In the genomic region with DNA sequence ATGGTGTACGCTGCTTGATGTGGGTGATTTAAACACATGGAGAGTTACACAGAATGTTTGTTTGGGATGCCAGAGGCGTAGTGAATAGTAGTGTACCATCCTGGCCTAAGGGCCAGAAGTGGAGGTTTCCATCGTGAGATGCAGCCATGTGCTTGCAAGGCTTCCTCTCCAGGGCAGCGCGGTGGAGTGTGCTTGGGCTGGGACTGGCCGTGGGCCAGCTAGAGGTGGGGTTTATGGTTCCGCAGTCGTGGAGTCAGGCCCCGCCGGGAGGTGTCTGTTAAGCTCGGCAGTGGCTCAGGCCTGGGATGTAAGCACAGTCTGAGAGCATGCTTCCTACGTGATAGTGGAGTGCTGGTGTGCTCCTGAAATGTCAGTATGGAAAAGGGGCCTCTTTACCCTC, we compare ENCODE assay signal across 19 cellular contexts. TPM values are rescaled to one million over a fixed set of nuclear protein-coding genes. Genes with fewer than 3 reads are reported as not detected.
"Had no signal": no experiment of that assay in that cellular context is flagged by ENCODE, and none has a peak within 500 bp of the region (broad histone marks: within the 10 kb centered on the region; RNA-seq: fewer than 3 reads in every experiment).

No MANE protein-coding gene starts in this region.

- H3K4me1 Mint-ChIP-seq: activated B cell treated with CpG ODN at 0.5 μM for 24 hours; central memory CD8-positive, alpha-beta T cell had no signal

- H3K4me1 ChIP-seq: body of pancreas, lower lobe of right lung, tibial artery, uterus had no signal

- H3K27me3 ChIP-seq: body of pancreas, tibial artery, uterus had no signal

- H3K9me3 ChIP-seq: body of pancreas, lower lobe of right lung, tibial artery, uterus had no signal

- DNase-seq: activated B cell treated with CpG ODN at 0.5 μM for 24 hours; activated CD4-positive, alpha-beta T cell treated with anti-CD3 and anti-CD28 coated beads for 48 hours; activated CD8-positive, alpha-beta memory T cell treated with anti-CD3 and anti-CD28 coated beads, Interleukin-2, amount 50 U/mL, for 48 hours; activated gamma-delta T cell; activated T-cell treated with anti-CD3 and anti-CD28 coated beads, Interleukin-2, amount 50 U/mL, for 72 hours; amygdala; foreskin fibroblast; kidney glomerular epithelial cell; lower lobe of right lung; midbrain; stimulated activated CD4-positive, alpha-beta T cell treated with anti-CD3 and anti-CD28 coated beads, Interleukin-12 subunit alpha, Interleukin-12 subunit beta, amount 100 ng/mL, for 4 hours; stimulated activated CD4-positive, alpha-beta T cell treated with anti-CD3 and anti-CD28 coated beads, Interleukin-2, amount 100 ng/mL, for 24 hours; T-helper 2 cell; tibial artery; uterus had no signal

- H3K36me3 ChIP-seq: lower lobe of right lung, tibial artery, uterus had no signal

- H3K27me3 Mint-ChIP-seq: activated B cell treated with CpG ODN at 0.5 μM for 24 hours had no signal

- H3K9me3 Mint-ChIP-seq: activated B cell treated with CpG ODN at 0.5 μM for 24 hours; central memory CD8-positive, alpha-beta T cell had no signal

- H3K36me3 Mint-ChIP-seq: activated naive CD8-positive, alpha-beta T cell had no signal

- H3K27ac ChIP-seq: body of pancreas, coronary artery, lower lobe of right lung, tibial artery, uterus had no signal

- H3K4me3 Mint-ChIP-seq: activated B cell treated with CpG ODN at 0.5 μM for 24 hours; activated naive CD8-positive, alpha-beta T cell; activated T-cell treated with anti-CD3 and anti-CD28 coated beads, Interleukin-2, amount 50 U/mL, for 72 hours; central memory CD8-positive, alpha-beta T cell had no signal

- H3K4me3 ChIP-seq: body of pancreas, coronary artery, lower lobe of right lung, tibial artery, uterus had no signal

- ATAC-seq: activated T-cell treated with anti-CD3 and anti-CD28 coated beads, Interleukin-2, amount 50 U/mL, for 72 hours; body of pancreas had no signal

- H3K27ac Mint-ChIP-seq: activated B cell treated with CpG ODN at 0.5 μM for 24 hours; activated naive CD8-positive, alpha-beta T cell; activated T-cell treated with anti-CD3 and anti-CD28 coated beads, Interleukin-2, amount 50 U/mL, for 72 hours had no signal

RNA-seq across cellular contexts. Expression of gene STOX2, which starts 14.1 kb away (rescaled TPM):
- total RNA-seq: activated B cell treated with CpG ODN at 0.5 μM for 24 hours had no signal
